Comparison of ENCODE assay signal across 32 cellular contexts in genomic region chr2:121287956-121288355, GRCh38. TPM values are rescaled to one million over a fixed set of nuclear protein-coding genes. Genes with fewer than 3 reads are reported as not detected.
"Had no signal": no experiment of that assay in that cellular context is flagged by ENCODE, and none has a peak within 500 bp of the region (broad histone marks: within the 10 kb centered on the region; RNA-seq: fewer than 3 reads in every experiment).

No MANE protein-coding gene starts in this region.

- DNase-seq: activated CD4-positive, alpha-beta T cell treated with anti-CD3 and anti-CD28 coated beads, Interleukin-2, amount 10 ng/mL, durations not matched to agents 24 days and 14 days; activated CD4-positive, alpha-beta T cell treated with anti-CD3 and anti-CD28 coated beads, Interleukin-2, amount 50 U/mL, for 4 hours; activated CD4-positive, CD25-positive, alpha-beta regulatory T cell; activated CD8-positive, alpha-beta T cell treated with anti-CD3 and anti-CD28 coated beads for 36 hours; activated gamma-delta T cell treated with Interleukin-2 at 50 U/mL for 16 hours; activated naive CD4-positive, alpha-beta T cell treated with anti-CD3 and anti-CD28 coated beads for 36 hours; activated naive CD8-positive, alpha-beta T cell treated with anti-CD3 and anti-CD28 coated beads, Interleukin-2, amount 50 U/mL, for 24 hours; activated T-cell treated with anti-CD3 and anti-CD28 coated beads for 4 hours; activated T-cell treated with anti-CD3 and anti-CD28 coated beads, Interleukin-2, amount 50 U/mL, for 4 hours; caudate nucleus; cerebellar nuclear complex; NCI-H1048; NCI-H1436 treated with DMSO at 0.1 percent for 48 hours; NCI-H1694 treated with DMSO at 0.1 percent for 48 hours; NCI-H2029; NCI-H2107; NCI-H2171; NCI-H510A; NCI-H526; NCI-H748 treated with DMSO at 0.1 percent for 48 hours; NK-92 treated with Interleukin-12 subunit alpha and Interleukin-12 subunit beta, amount 100 ng/mL, for 24 hours; Peyer's patch; SIG-M5; SW 1271; T-helper 1 cell; T-helper 2 cell; T1000; WERI-Rb-1 had no signal

- H3K27me3 ChIP-seq: Peyer's patch had no signal

- H3K36me3 ChIP-seq: Peyer's patch, WERI-Rb-1 had no signal

- H3K4me3 Mint-ChIP-seq: activated CD4-positive, alpha-beta T cell treated with anti-CD3 and anti-CD28 coated beads, Interleukin-2, amount 10 ng/mL, durations not matched to agents 24 days and 14 days; activated CD8-positive, alpha-beta T cell treated with anti-CD3 and anti-CD28 coated beads for 36 hours; activated naive CD4-positive, alpha-beta T cell treated with anti-CD3 and anti-CD28 coated beads for 36 hours; activated naive CD8-positive, alpha-beta T cell; activated naive CD8-positive, alpha-beta T cell treated with anti-CD3 and anti-CD28 coated beads, Interleukin-2, amount 50 U/mL, for 24 hours; activated T-cell treated with anti-CD3 and anti-CD28 coated beads, Interleukin-2, amount 50 U/mL, for 4 hours; activated T-helper 1 cell treated with anti-CD3 and anti-CD28 coated beads, Interleukin-12 subunit alpha, Interleukin-12 subunit beta, Interleukin-2, Interleukin-4 antibody, amounts not matched to agents 30 ng/mL and 10 ng/mL and 1 ng/mL, durations not matched to agents 14 hours and 24 hours and 36 hours; brain had no signal

- H3K4me3 ChIP-seq: Peyer's patch had no signal

- H3K27ac ChIP-seq: Peyer's patch, WERI-Rb-1 had no signal

- H3K27ac Mint-ChIP-seq: activated CD4-positive, alpha-beta T cell treated with anti-CD3 and anti-CD28 coated beads, Interleukin-2, amount 10 ng/mL, durations not matched to agents 24 days and 14 days; activated CD8-positive, alpha-beta T cell treated with anti-CD3 and anti-CD28 coated beads for 36 hours; activated naive CD4-positive, alpha-beta T cell treated with anti-CD3 and anti-CD28 coated beads for 36 hours; activated naive CD8-positive, alpha-beta T cell; activated naive CD8-positive, alpha-beta T cell treated with anti-CD3 and anti-CD28 coated beads, Interleukin-2, amount 50 U/mL, for 24 hours; activated T-helper 1 cell treated with anti-CD3 and anti-CD28 coated beads, Interleukin-12 subunit alpha, Interleukin-12 subunit beta, Interleukin-2, Interleukin-4 antibody, amounts not matched to agents 30 ng/mL and 10 ng/mL and 1 ng/mL, durations not matched to agents 14 hours and 24 hours and 36 hours; brain had no signal

- ATAC-seq: activated CD8-positive, alpha-beta T cell treated with anti-CD3 and anti-CD28 coated beads for 36 hours; activated naive CD8-positive, alpha-beta T cell treated with anti-CD3 and anti-CD28 coated beads, Interleukin-2, amount 50 U/mL, for 24 hours; activated T-cell treated with anti-CD3 and anti-CD28 coated beads, Interleukin-2, amount 50 U/mL, for 4 hours; PC-3 had no signal

- H3K36me3 Mint-ChIP-seq: activated naive CD8-positive, alpha-beta T cell; brain had no signal

- H3K9me3 Mint-ChIP-seq: activated CD4-positive, alpha-beta T cell treated with anti-CD3 and anti-CD28 coated beads, Interleukin-2, amount 10 ng/mL, durations not matched to agents 24 days and 14 days; activated CD8-positive, alpha-beta T cell treated with anti-CD3 and anti-CD28 coated beads for 36 hours; activated naive CD4-positive, alpha-beta T cell treated with anti-CD3 and anti-CD28 coated beads for 36 hours; activated naive CD8-positive, alpha-beta T cell treated with anti-CD3 and anti-CD28 coated beads, Interleukin-2, amount 50 U/mL, for 24 hours; activated T-cell treated with anti-CD3 and anti-CD28 coated beads, Interleukin-2, amount 50 U/mL, for 4 hours; activated T-helper 1 cell treated with anti-CD3 and anti-CD28 coated beads, Interleukin-12 subunit alpha, Interleukin-12 subunit beta, Interleukin-2, Interleukin-4 antibody, amounts not matched to agents 30 ng/mL and 10 ng/mL and 1 ng/mL, durations not matched to agents 14 hours and 24 hours and 36 hours had no signal

- H3K9me3 ChIP-seq: Peyer's patch had no signal

RNA-seq across cellular contexts. Expression of gene TFCP2L1, which starts 3.0 kb away (rescaled TPM):
- total RNA-seq: activated CD4-positive, alpha-beta T cell treated with anti-CD3 and anti-CD28 coated beads, Interleukin-2, amount 10 ng/mL, durations not matched to agents 24 days and 14 days; activated T-helper 1 cell treated with anti-CD3 and anti-CD28 coated beads, Interleukin-12 subunit alpha, Interleukin-12 subunit beta, Interleukin-2, Interleukin-4 antibody, amounts not matched to agents 30 ng/mL and 10 ng/mL and 1 ng/mL, durations not matched to agents 14 hours and 24 hours and 36 hours had no signal
